In the genomic region with DNA sequence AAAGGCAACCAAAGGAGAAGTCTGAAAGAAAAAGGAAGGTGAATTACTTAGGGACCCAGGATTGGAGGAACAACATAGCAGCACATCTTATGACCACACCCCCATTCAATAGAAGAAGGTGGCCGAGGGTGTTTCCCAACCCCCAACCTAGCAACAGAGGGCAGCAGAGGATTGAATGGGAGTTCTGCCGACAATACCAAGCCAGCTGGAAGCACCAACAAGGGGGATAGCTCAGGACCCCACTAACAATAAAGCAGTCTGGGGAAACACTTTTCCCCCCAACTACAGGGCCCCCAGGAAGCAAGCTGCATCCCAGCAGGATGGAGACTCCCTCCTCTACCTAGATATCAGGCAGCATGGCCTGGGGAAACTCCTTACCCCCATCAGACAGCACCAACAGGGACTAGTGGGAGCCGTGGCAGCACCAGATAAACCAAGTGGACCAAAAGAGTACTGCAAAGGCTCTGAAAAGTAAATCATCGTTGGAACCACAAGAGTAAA, we compare ENCODE assay signal across 8 cellular contexts.
A peak's percentile ranks its signal among the peaks of the same experiment; 100 is the strongest.
DNase-seq lines count a peak whose midpoint lies in the region; ATAC-seq, FAIRE-seq and TF ChIP-seq lines count a peak whose summit lies in the region.

No MANE protein-coding gene starts in this region.

- H3K27ac ChIP-seq in GM12878 (ENCODE audit: control insufficient read depth, insufficient read depth) (no peak overlapping the region), suprapubic skin (peak overlapping the region; percentile 92)

- H2AFZ ChIP-seq in GM12878 (ENCODE audit: control insufficient read depth, low read depth, low read length), result no peak overlapping the region; the same call in 1 of the 2 replicates

- H3K4me3 ChIP-seq in GM12878, result no peak overlapping the region
- H3K4me3 ChIP-seq in suprapubic skin, result no peak overlapping the region

- peak; percentile 66 for DNase-seq in Ammon's horn (ENCODE audit: low spot score)
- peak; percentile 24 for DNase-seq in HuH-7 (ENCODE audit: low spot score)
- no peak for DNase-seq in GM12878 (ENCODE audit: low read depth, low spot score)
- peak; percentile 69 for DNase-seq in iris pigment epithelial cell (ENCODE audit: low read depth)
- DNase-seq in suprapubic skin (ENCODE audit: low spot score in 2 of 2), result no peak
- DNase-seq in NCI-H146 treated with DMSO at 0.1 percent for 48 hours (lab: John Stamatoyannopoulos, UW; ENCODE audit: unreplicated experiment), result no peak
- no peak for DNase-seq in HT-29 (ENCODE audit: low spot score)

- H3K4me1 ChIP-seq in GM12878 (ENCODE audit: control insufficient read depth, insufficient read depth, low read length), result no peaks in the 10 kb centered on the region; the same call in 1 of the 2 replicates
- peaks cover 58% of the 10 kb centered on the region for H3K4me1 ChIP-seq in suprapubic skin

- no peaks in the 10 kb centered on the region for H3K9me3 ChIP-seq in GM12878 (replicated peaks; ENCODE audit: control insufficient read depth, insufficient read depth, low read length)
- no peaks in the 10 kb centered on the region for H3K9me3 ChIP-seq in suprapubic skin

- H3K27me3 ChIP-seq in GM12878 (replicated peaks in 1 of 2; ENCODE audit: control insufficient read depth in 2 of 2, insufficient read depth in 2 of 2, low read length in 1 of 2) (no peaks in the 10 kb centered on the region), suprapubic skin (no peaks in the 10 kb centered on the region)

- TF ChIP-seq RAD21 in GM12878 (IDR thresholded peaks at IDR 0.05; ENCODE audit: insufficient read depth, low read depth, low read length), result peak; percentile 40; the same call in 1 of the 2 replicates

- TF ChIP-seq EP300 in GM12878 (IDR thresholded peaks at IDR 0.05; ENCODE audit: borderline replicate concordance in 1 of 2, control insufficient read depth in 1 of 2, low read depth in 2 of 2, low read length in 2 of 2), result no peak
- peak; percentile 20 for TF ChIP-seq EP300 in suprapubic skin (IDR thresholded peaks at IDR 0.05)

- POLR2A ChIA-PET in GM12878 (lab: Charles Lee), result no interaction called here

- no peaks in the 10 kb centered on the region for H4K20me1 ChIP-seq in GM12878 (ENCODE audit: control insufficient read depth, insufficient read depth)

- no peaks in the 10 kb centered on the region for H3K36me3 ChIP-seq in GM12878 (ENCODE audit: control insufficient read depth in 2 of 2, insufficient read depth in 2 of 2, low read length in 1 of 2)
- no peaks in the 10 kb centered on the region for H3K36me3 ChIP-seq in suprapubic skin

- SMC1A ChIA-PET in GM12878 (lab: Charles Lee; ENCODE audit: uncharacterized antibody, unreplicated experiment), result interaction anchor here (1.0 to 2.3 kb wide), 8 partner anchors 18 to 97 kb away, joined by 3 to 10 read pairs (median 4); a partner anchor contains a TSS

- TF ChIP-seq CTCF in GM12878 (IDR thresholded peaks at IDR 0.05 in 2 of 3, conservative IDR thresholded peaks at IDR 0.05 in 1 of 3; ENCODE audit: control insufficient read depth in 2 of 3, extremely low read depth in 1 of 3, insufficient read depth in 1 of 3, low read depth in 3 of 3, low read length in 3 of 3), result peak; percentile 20 to 51 (median 20); a peak in 4 of 6 replicates
- TF ChIP-seq CTCF in suprapubic skin (IDR thresholded peaks at IDR 0.05), result peak in 1 of 2 donors; percentile 10

- no peak for FAIRE-seq in GM12878 (lab: Jason Lieb, UNC)

- RAD21 ChIA-PET in GM12878 (lab: Charles Lee; ENCODE audit: unreplicated experiment), result interaction anchor here (0.8 to 1.4 kb wide), 4 partner anchors 74 to 90 kb away, joined by 3 to 8 read pairs (median 4); no protein-coding TSS in a partner anchor

- intact Hi-C loops in GM12878 (cut with micrococcal nuclease; ENCODE audit: unreplicated experiment), result loop anchor here (5.0 kb wide), 1 partner anchor 87 kb away; no protein-coding TSS in a partner anchor

- WGBS in GM12878 (ENCODE audit: insufficient coverage, insufficient replicate concordance, low lambda C conversion rate, missing lambda C conversion rate), result 39% methylated on average over 4 of the region's 4 CpGs
- 57% methylated on average over 4 of the region's 4 CpGs for WGBS in suprapubic skin

- no peaks in the 10 kb centered on the region for H3K79me2 ChIP-seq in GM12878 (ENCODE audit: control insufficient read depth, insufficient read depth, low read length)

- H3K9ac ChIP-seq in GM12878 (ENCODE audit: control insufficient read depth, insufficient read depth, low read length), result no peak overlapping the region; the same call in 1 of the 2 replicates

- CTCF ChIA-PET in GM12878 (lab: Yijun Ruan, JAX), result interaction anchor here (0.6 to 2.7 kb wide), 8 partner anchors 9 to 510 kb away, joined by 3 to 18 read pairs (median 4); a partner anchor contains a TSS

- in situ Hi-C loops in GM12878 (cut with MboI), result no loop called here

- H3K4me2 ChIP-seq in GM12878 (ENCODE audit: control insufficient read depth, insufficient read depth), result no peak overlapping the region

- peak; percentile 81 for ATAC-seq in GM12878
- no peak for ATAC-seq in GM18873 (IDR thresholded peaks at IDR 0.05; ENCODE audit: low FRiP score, unreplicated experiment)

- no TSS peak for BruUV-seq in GM12878 (replicated peaks; lab: Mats Ljungman, UMichigan)

- TF ChIP-seq POLR2A in GM12878 (IDR thresholded peaks at IDR 0.05; ENCODE audit: low read depth, low read length) (no peak), suprapubic skin (IDR thresholded peaks at IDR 0.05) (no peak)

TF ChIP-seq in GM12878, 131 proteins besides CTCF, POLR2A, EP300 and RAD21:
- peak; percentile 44; the same call in 1 of the 2 replicates for TF ChIP-seq SMC3 (IDR thresholded peaks at IDR 0.05; ENCODE audit: borderline replicate concordance, low read length)
- TF ChIP-seq, protein P1, sequence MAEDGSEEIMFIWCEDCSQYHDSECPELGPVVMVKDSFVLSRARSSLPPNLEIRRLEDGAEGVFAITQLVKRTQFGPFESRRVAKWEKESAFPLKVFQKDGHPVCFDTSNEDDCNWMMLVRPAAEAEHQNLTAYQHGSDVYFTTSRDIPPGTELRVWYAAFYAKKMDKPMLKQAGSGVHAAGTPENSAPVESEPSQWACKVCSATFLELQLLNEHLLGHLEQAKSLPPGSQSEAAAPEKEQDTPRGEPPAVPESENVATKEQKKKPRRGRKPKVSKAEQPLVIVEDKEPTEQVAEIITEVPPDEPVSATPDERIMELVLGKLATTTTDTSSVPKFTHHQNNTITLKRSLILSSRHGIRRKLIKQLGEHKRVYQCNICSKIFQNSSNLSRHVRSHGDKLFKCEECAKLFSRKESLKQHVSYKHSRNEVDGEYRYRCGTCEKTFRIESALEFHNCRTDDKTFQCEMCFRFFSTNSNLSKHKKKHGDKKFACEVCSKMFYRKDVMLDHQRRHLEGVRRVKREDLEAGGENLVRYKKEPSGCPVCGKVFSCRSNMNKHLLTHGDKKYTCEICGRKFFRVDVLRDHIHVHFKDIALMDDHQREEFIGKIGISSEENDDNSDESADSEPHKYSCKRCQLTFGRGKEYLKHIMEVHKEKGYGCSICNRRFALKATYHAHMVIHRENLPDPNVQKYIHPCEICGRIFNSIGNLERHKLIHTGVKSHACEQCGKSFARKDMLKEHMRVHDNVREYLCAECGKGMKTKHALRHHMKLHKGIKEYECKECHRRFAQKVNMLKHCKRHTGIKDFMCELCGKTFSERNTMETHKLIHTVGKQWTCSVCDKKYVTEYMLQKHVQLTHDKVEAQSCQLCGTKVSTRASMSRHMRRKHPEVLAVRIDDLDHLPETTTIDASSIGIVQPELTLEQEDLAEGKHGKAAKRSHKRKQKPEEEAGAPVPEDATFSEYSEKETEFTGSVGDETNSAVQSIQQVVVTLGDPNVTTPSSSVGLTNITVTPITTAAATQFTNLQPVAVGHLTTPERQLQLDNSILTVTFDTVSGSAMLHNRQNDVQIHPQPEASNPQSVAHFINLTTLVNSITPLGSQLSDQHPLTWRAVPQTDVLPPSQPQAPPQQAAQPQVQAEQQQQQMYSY (CRISPR knock-in tag; IDR thresholded peaks at IDR 0.05), result no peak

Comparison
In these comparisons a context has a peak if more than half of its experiments do, and no peak if none do; other contexts are left out.
1. DNase-seq: peak in Ammon's horn (single experiment), HuH-7 (single experiment) and iris pigment epithelial cell (single experiment); none in GM12878 (single experiment), suprapubic skin (0 of 2), NCI-H146 treated with DMSO at 0.1 percent for 48 hours (single experiment) and HT-29 (single experiment).